ENCODE assay signal across 15 cellular contexts in the genomic region with DNA sequence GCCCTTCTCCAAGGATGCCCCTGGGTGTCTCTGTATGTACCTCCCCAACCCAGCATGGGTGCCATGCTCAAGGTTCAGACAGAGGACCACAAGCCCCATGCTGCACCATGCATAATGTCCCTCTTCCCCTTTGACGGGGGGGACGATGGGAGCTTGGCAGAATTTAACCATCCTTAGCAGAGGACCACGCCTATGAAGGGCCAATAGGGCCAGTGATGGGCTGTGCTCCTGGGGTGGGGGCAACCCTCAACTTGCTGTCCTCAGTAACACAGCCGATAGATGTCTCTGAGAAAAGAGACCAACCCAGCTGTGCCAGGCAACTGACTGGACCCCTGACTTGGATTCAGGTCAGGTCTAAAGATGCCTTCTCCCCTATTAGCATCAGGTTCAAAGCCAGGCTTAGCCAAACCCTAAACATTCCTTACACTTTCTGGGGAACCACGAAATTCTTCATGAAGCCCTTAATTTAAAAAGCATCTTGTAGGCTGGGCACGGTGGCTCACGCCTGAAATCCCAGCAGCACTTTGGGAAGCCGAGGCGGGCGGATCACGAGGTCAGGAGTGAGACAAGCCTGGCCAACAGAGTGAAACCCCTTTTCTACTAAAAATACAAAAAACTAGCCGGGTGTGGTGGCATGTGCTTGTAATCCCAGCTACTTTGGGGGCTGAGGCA. TPM values are rescaled to one million over a fixed set of nuclear protein-coding genes. Genes with fewer than 3 reads are reported as not detected.
DNase-seq lines count a peak whose midpoint lies in the region; ATAC-seq and TF ChIP-seq lines count a peak whose summit lies in the region.
"Had no signal": no experiment of that assay in that cellular context is flagged by ENCODE, and none has a peak within 500 bp of the region (broad histone marks: within the 10 kb centered on the region; RNA-seq: fewer than 3 reads in every experiment).

No MANE protein-coding gene starts in this region.

- DNase-seq in activated naive CD8-positive, alpha-beta T cell treated with anti-CD3 and anti-CD28 coated beads, Interleukin-2, amount 50 U/mL, for 24 hours: no peak
- DNase-seq in RWPE2 (ENCODE audit: low spot score) (peak; percentile 61), hepatocyte (ENCODE audit: low spot score) (no peak), thyroid gland (no peak), NCI-H1417 treated with DMSO at 0.1 percent for 48 hours (lab: John Stamatoyannopoulos, UW) (no peak), NCI-H187 (lab: John Stamatoyannopoulos, UW) (no peak)
- DNase-seq: C1 segment of cervical spinal cord, GOT3, KG1, NCI-H187 treated with DMSO at 0.1 percent for 48 hours, NCI-H748 treated with DMSO at 0.1 percent for 48 hours, SHP77 treated with DMSO at 0.1 percent for 48 hours had no signal

- no peaks in the 10 kb centered on the region for H3K36me3 Mint-ChIP-seq in activated naive CD8-positive, alpha-beta T cell
- H3K36me3 Mint-ChIP-seq in activated naive CD8-positive, alpha-beta T cell treated with anti-CD3 and anti-CD28 coated beads, Interleukin-2, amount 50 U/mL, for 24 hours (ENCODE audit: low read depth): no peaks in the 10 kb centered on the region
- H3K36me3 Mint-ChIP-seq: neural progenitor cell had no signal

- TF ChIP-seq CTCF in RWPE2 (IDR thresholded peaks at IDR 0.05; ENCODE audit: poor library complexity, severe bottlenecking): no peak
- TF ChIP-seq CTCF in hepatocyte (IDR thresholded peaks at IDR 0.05; ENCODE audit: poor library complexity): no peak
- no peak for TF ChIP-seq CTCF in thyroid gland (IDR thresholded peaks at IDR 0.05)

- peaks cover 20% of the 10 kb centered on the region for H3K79me2 ChIP-seq in hepatocyte

- H3K4me3 ChIP-seq in RWPE2 (ENCODE audit: severe bottlenecking): no peak overlapping the region
- no peak overlapping the region for H3K4me3 ChIP-seq in hepatocyte
- no peak overlapping the region for H3K4me3 ChIP-seq in thyroid gland (replicated peaks in 1 of 3)
- H3K4me3 ChIP-seq: neural progenitor cell had no signal

- no peaks in the 10 kb centered on the region for H3K27me3 Mint-ChIP-seq in activated naive CD8-positive, alpha-beta T cell
- no peaks in the 10 kb centered on the region for H3K27me3 Mint-ChIP-seq in activated naive CD8-positive, alpha-beta T cell treated with anti-CD3 and anti-CD28 coated beads, Interleukin-2, amount 50 U/mL, for 24 hours

- no peaks in the 10 kb centered on the region for H3K9me3 ChIP-seq in RWPE2 (ENCODE audit: severe bottlenecking)
- H3K9me3 ChIP-seq in hepatocyte (ENCODE audit: low read depth): no peaks in the 10 kb centered on the region
- H3K9me3 ChIP-seq in thyroid gland: no peaks in the 10 kb centered on the region

- H3K27me3 ChIP-seq in RWPE2 (ENCODE audit: insufficient read depth, poor library complexity, severe bottlenecking) (no peaks in the 10 kb centered on the region), hepatocyte (no peaks in the 10 kb centered on the region), thyroid gland (no peaks in the 10 kb centered on the region)
- H3K27me3 ChIP-seq: neural progenitor cell had no signal

- H3K4me1 Mint-ChIP-seq in activated naive CD8-positive, alpha-beta T cell (ENCODE audit: low read depth): peaks cover 34% of the 10 kb centered on the region
- H3K4me1 Mint-ChIP-seq in activated naive CD8-positive, alpha-beta T cell treated with anti-CD3 and anti-CD28 coated beads, Interleukin-2, amount 50 U/mL, for 24 hours: peaks cover 41% of the 10 kb centered on the region

- no peaks in the 10 kb centered on the region for H4K20me1 ChIP-seq in hepatocyte (ENCODE audit: insufficient read depth, poor library complexity, severe bottlenecking)

- H3K4me2 ChIP-seq in hepatocyte: no peak overlapping the region
- H3K4me2 ChIP-seq: neural progenitor cell had no signal

- WGBS in hepatocyte (ENCODE audit: low lambda C conversion rate, missing lambda C conversion rate): 91% methylated on average over 12 of the region's 12 CpGs
- WGBS in thyroid gland, 2 donors: 88 to 89% methylated on average over 10 to 12 of the region's 12 CpGs

- H3K4me1 ChIP-seq in RWPE2 (ENCODE audit: insufficient read depth, poor library complexity, severe bottlenecking) (peaks cover 54% of the 10 kb centered on the region), hepatocyte (ENCODE audit: insufficient read depth) (peaks cover 30% of the 10 kb centered on the region), thyroid gland (peaks cover 5 to 35% of the 10 kb centered on the region in 2 donors)
- H3K4me1 ChIP-seq: neural progenitor cell had no signal

- H3K9me2 ChIP-seq in hepatocyte (replicated peaks; ENCODE audit: insufficient read depth): no peaks in the 10 kb centered on the region

- H2AFZ ChIP-seq in hepatocyte: no peak overlapping the region
- H2AFZ ChIP-seq: neural progenitor cell had no signal

- no peaks in the 10 kb centered on the region for H3K9me3 Mint-ChIP-seq in activated naive CD8-positive, alpha-beta T cell (ENCODE audit: low read depth)
- no peaks in the 10 kb centered on the region for H3K9me3 Mint-ChIP-seq in activated naive CD8-positive, alpha-beta T cell treated with anti-CD3 and anti-CD28 coated beads, Interleukin-2, amount 50 U/mL, for 24 hours
- H3K9me3 Mint-ChIP-seq: neural progenitor cell had no signal

- ATAC-seq in activated naive CD8-positive, alpha-beta T cell treated with anti-CD3 and anti-CD28 coated beads, Interleukin-2, amount 50 U/mL, for 24 hours: no peak
- no peak for ATAC-seq in RWPE2 (ENCODE audit: low read depth)
- no peak for ATAC-seq in GM19023 (IDR thresholded peaks at IDR 0.05; ENCODE audit: unreplicated experiment)

- TF ChIP-seq POLR2A in thyroid gland (IDR thresholded peaks at IDR 0.05): no peak

- intact Hi-C loops in thyroid gland (cut with DNase I): no loop called here

- no peak overlapping the region for H3K4me3 Mint-ChIP-seq in activated naive CD8-positive, alpha-beta T cell
- H3K4me3 Mint-ChIP-seq in activated naive CD8-positive, alpha-beta T cell treated with anti-CD3 and anti-CD28 coated beads, Interleukin-2, amount 50 U/mL, for 24 hours: no peak overlapping the region
- H3K4me3 Mint-ChIP-seq: neural progenitor cell had no signal

- H3K36me3 ChIP-seq in RWPE2 (ENCODE audit: low read depth) (no peaks in the 10 kb centered on the region), hepatocyte (replicated peaks; ENCODE audit: insufficient read depth, low read depth) (no peaks in the 10 kb centered on the region), thyroid gland (no peaks in the 10 kb centered on the region)
- H3K36me3 ChIP-seq: neural progenitor cell had no signal

- peak overlapping the region; percentile 98 for H3K27ac ChIP-seq in RWPE2 (ENCODE audit: poor library complexity, severe bottlenecking)
- peak overlapping the region; percentile 90 for H3K27ac ChIP-seq in hepatocyte
- peak overlapping the region in 2 of 3 donors; percentile 73 to 80 for H3K27ac ChIP-seq in thyroid gland
- H3K27ac ChIP-seq: neural progenitor cell had no signal

- peak overlapping the region; percentile 54 for H3K27ac Mint-ChIP-seq in activated naive CD8-positive, alpha-beta T cell
- no peak overlapping the region for H3K27ac Mint-ChIP-seq in activated naive CD8-positive, alpha-beta T cell treated with anti-CD3 and anti-CD28 coated beads, Interleukin-2, amount 50 U/mL, for 24 hours
- H3K27ac Mint-ChIP-seq: neural progenitor cell had no signal

RNA-seq across cellular contexts. Expression of a gene that starts 20.7 kb away (rescaled TPM):
- 35.4 and 36.1 TPM in 2 replicates for total RNA-seq in hepatocyte
- 14.9 and 15.2 TPM in 2 replicates for polyA plus RNA-seq in hepatocyte
- total RNA-seq in thyroid gland: 100 to 1,000 TPM in 1 of 4 donors, 10 to 100 TPM in 3; 51.7 to 116 (median 76.6) TPM
